In the genomic region with DNA sequence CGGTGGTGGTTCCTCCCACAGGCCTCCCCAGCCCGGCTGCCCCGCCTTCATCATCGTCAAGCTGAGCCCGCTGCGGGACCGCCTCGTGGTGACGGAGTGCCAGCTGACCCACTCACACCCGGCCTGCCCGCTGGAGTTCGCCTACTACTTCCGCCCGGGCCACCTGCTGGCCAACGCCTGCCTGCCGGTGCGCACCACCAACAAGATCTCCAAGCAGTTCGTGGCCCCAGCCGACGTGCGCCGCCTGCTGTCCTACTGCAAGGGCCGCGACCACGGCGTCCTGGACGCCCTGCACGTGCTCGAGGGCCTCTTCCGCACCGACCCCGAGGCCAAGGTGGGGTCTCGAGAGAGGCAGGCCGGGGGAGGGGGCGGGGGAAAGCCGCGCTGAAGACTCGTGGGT, we compare ENCODE assay signal across 1 cellular context.
A peak's percentile ranks its signal among the peaks of the same experiment; 100 is the strongest.
TF ChIP-seq lines count a peak whose summit lies in the region.

No MANE protein-coding gene starts in this region.

TF ChIP-seq in K562, 482 proteins besides CTCF, POLR2A, EP300 and RAD21:
- no peak for TF ChIP-seq ZNF324 (CRISPR knock-in tag; IDR thresholded peaks at IDR 0.05)
- peak; percentile 32; the same call in 1 of the 2 replicates for TF ChIP-seq POLR2G (IDR thresholded peaks at IDR 0.05; ENCODE audit: low read depth, low read length)
- TF ChIP-seq ZBTB33 (CRISPR knock-in tag; IDR thresholded peaks at IDR 0.05), result peak; percentile 83
